ENCODE assay signal across 8 cellular contexts in the genomic region with DNA sequence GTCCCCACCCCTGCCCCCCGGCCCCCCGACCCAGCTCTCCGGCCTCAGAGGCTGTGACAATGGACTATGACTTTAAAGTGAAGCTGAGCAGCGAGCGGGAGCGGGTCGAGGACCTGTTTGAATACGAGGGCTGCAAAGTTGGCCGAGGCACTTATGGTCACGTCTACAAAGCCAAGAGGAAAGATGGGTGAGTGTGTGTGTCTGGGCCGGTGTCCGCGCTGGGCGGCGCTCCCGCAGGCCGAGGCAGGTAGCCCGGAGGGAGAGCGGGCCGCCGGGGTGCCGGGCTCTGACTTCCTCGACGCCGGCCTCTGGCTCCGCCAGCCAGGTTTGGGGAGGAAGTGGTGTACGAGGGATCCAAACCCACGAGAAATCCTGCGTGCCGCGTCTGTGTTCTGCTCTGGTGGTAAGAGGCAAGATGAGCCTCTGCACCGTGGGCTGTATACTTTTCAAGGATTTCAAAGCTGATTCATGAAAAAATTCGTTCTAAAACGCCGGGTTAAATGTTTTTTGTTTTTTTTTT. TPM values are rescaled to one million over a fixed set of nuclear protein-coding genes. Genes with fewer than 3 reads are reported as not detected.
DNase-seq lines count a peak whose midpoint lies in the region; ATAC-seq and TF ChIP-seq lines count a peak whose summit lies in the region.

No MANE protein-coding gene starts in this region.

- no peak for TF ChIP-seq CTCF in epithelial cell of esophagus (IDR thresholded peaks at IDR 0.05; ENCODE audit: insufficient read depth, low read depth, low read length, missing control alignments)

- peak; percentile 7 for DNase-seq in A172 (ENCODE audit: low spot score)
- peak; percentile 27 for DNase-seq in NCI-H510A treated with DMSO at 0.1 percent for 48 hours (lab: John Stamatoyannopoulos, UW)
- DNase-seq in activated CD8-positive, alpha-beta memory T cell treated with anti-CD3 and anti-CD28 coated beads, Interleukin-2, amount 50 U/mL, for 4 hours, result peak; percentile 44
- peak; percentile 72 for DNase-seq in epithelial cell of esophagus (ENCODE audit: low read depth)
- DNase-seq in mucosa of gallbladder (ENCODE audit: low spot score), result peak; percentile 34
- peak; percentile 63 for DNase-seq in stimulated activated CD8-positive, alpha-beta memory T cell treated with anti-CD3 and anti-CD28 coated beads, Interleukin-4, amount 100 ng/mL, for 48 hours

- peak overlapping the region; percentile 75 for H3K4me3 ChIP-seq in epithelial cell of esophagus (ENCODE audit: low read length)

- peak; percentile 37 for ATAC-seq in GM18505 (IDR thresholded peaks at IDR 0.05; ENCODE audit: unreplicated experiment)
- ATAC-seq in HG02973 (IDR thresholded peaks at IDR 0.05; ENCODE audit: unreplicated experiment), result peak; percentile 29

- no peak for TF ChIP-seq POLR2A in GM18505 (IDR thresholded peaks at IDR 0.05; ENCODE audit: borderline replicate concordance, extremely low read depth, insufficient read depth, insufficient read length)

RNA-seq across cellular contexts. Expression of a gene that starts 0.7 kb away (rescaled TPM):
- 16.0 and 18.8 TPM in 2 replicates for total RNA-seq in A172 (2014; rRNA removed; shearing (Covaris generic))
- 19.9 TPM for total RNA-seq in mucosa of gallbladder

RNA-seq across cellular contexts. Expression of a gene that starts 32.5 kb away (rescaled TPM):
- total RNA-seq in A172 (2014; rRNA removed; shearing (Covaris generic)), result 49.0 and 61.9 TPM in 2 replicates
- total RNA-seq in mucosa of gallbladder, result 28.2 TPM

Comparison
In these comparisons a context has a peak if more than half of its experiments do, and no peak if none do; other contexts are left out.
1. Peak in every context shown above with its lines: DNase-seq, ATAC-seq and H3K4me3 ChIP-seq.
2. DNase-seq: peak in every context shown above with its lines; median percentile 72 in epithelial cell of esophagus; 63 in stimulated activated CD8-positive, alpha-beta memory T cell treated with anti-CD3 and anti-CD28 coated beads, Interleukin-4, amount 100 ng/mL, for 48 hours; 44 in activated CD8-positive, alpha-beta memory T cell treated with anti-CD3 and anti-CD28 coated beads, Interleukin-2, amount 50 U/mL, for 4 hours; 34 in mucosa of gallbladder; 27 in NCI-H510A treated with DMSO at 0.1 percent for 48 hours; 7 in A172.